Comparison of ENCODE assay signal across 25 cellular contexts in genomic region chr6:42511803-42512422, GRCh38. TPM values are rescaled to one million over a fixed set of nuclear protein-coding genes. Genes with fewer than 3 reads are reported as not detected.
DNase-seq lines count a peak whose midpoint lies in the region; ATAC-seq and TF ChIP-seq lines count a peak whose summit lies in the region.
"Had no signal": no experiment of that assay in that cellular context is flagged by ENCODE, and none has a peak within 500 bp of the region (broad histone marks: within the 10 kb centered on the region; RNA-seq: fewer than 3 reads in every experiment).

No MANE protein-coding gene starts in this region.

- no peaks in the 10 kb centered on the region for H3K9me2 ChIP-seq in Karpas-422 (replicated peaks; ENCODE audit: insufficient read depth, low read length)

- H3K4me1 Mint-ChIP-seq in MCF 10A (ENCODE audit: insufficient read depth, unreplicated experiment) = no peaks in the 10 kb centered on the region

- ATAC-seq in GM18873 (IDR thresholded peaks at IDR 0.05; ENCODE audit: low FRiP score, unreplicated experiment) = no peak
- ATAC-seq: activated CD4-positive, CD25-positive, alpha-beta regulatory T cell treated with anti-CD3 and anti-CD28 coated beads, Interleukin-2, amount 50 U/mL, for 24 hours; activated T-cell treated with anti-CD3 and anti-CD28 coated beads, Interleukin-2, amount 50 U/mL, for 4 hours; left ventricle myocardium superior had no signal

- TF ChIP-seq POLR2A in breast epithelium (IDR thresholded peaks at IDR 0.05) = no peak

- H3K4me3 Mint-ChIP-seq in MCF 10A (ENCODE audit: unreplicated experiment) = no peak overlapping the region
- H3K4me3 Mint-ChIP-seq: activated naive CD4-positive, alpha-beta T cell treated with anti-CD3 and anti-CD28 coated beads for 36 hours; activated T-cell treated with anti-CD3 and anti-CD28 coated beads, Interleukin-2, amount 50 U/mL, for 4 hours had no signal

- H3K9me3 Mint-ChIP-seq in MCF 10A (ENCODE audit: unreplicated experiment) = no peaks in the 10 kb centered on the region
- H3K9me3 Mint-ChIP-seq: activated naive CD4-positive, alpha-beta T cell treated with anti-CD3 and anti-CD28 coated beads for 36 hours; activated T-cell treated with anti-CD3 and anti-CD28 coated beads, Interleukin-2, amount 50 U/mL, for 4 hours had no signal

- H2AFZ ChIP-seq in Karpas-422 (ENCODE audit: low read length) = no peak overlapping the region

- CTCF ChIA-PET in MCF 10A (lab: Yijun Ruan, JAX) = interaction anchor here (0.6 to 2.2 kb wide), 3 partner anchors 11 to 95 kb away, joined by 4 to 13 read pairs (median 5); no protein-coding TSS in a partner anchor

- no peak overlapping the region for H3K27ac ChIP-seq in breast epithelium
- H3K27ac ChIP-seq in VCaP = peak overlapping the region; percentile 53
- no peak overlapping the region for H3K27ac ChIP-seq in Karpas-422 (ENCODE audit: low read length)
- H3K27ac ChIP-seq: esophagus muscularis mucosa, RWPE1 had no signal

- no peak overlapping the region for H3K4me3 ChIP-seq in breast epithelium
- H3K4me3 ChIP-seq in fibroblast of pulmonary artery (replicated peaks; ENCODE audit: low read depth, low read length) = no peak overlapping the region
- H3K4me3 ChIP-seq in Karpas-422 (ENCODE audit: low read length) = no peak overlapping the region
- H3K4me3 ChIP-seq: esophagus muscularis mucosa had no signal

- no peaks in the 10 kb centered on the region for H3K9me3 ChIP-seq in breast epithelium
- H3K9me3 ChIP-seq in Karpas-422 (ENCODE audit: low read length) = no peaks in the 10 kb centered on the region
- H3K9me3 ChIP-seq: esophagus muscularis mucosa had no signal

- no peaks in the 10 kb centered on the region for H4K20me1 ChIP-seq in Karpas-422 (ENCODE audit: insufficient read depth, low read depth, low read length)

- no TSS peak for BruUV-seq in MCF 10A (replicated peaks; lab: Mats Ljungman, UMichigan)

- no peak overlapping the region for H3K9ac ChIP-seq in Karpas-422 (ENCODE audit: low read length)

- TF ChIP-seq CTCF in MCF 10A (IDR thresholded peaks at IDR 0.05; ENCODE audit: unreplicated experiment) = no peak
- no peak for TF ChIP-seq CTCF in breast epithelium (IDR thresholded peaks at IDR 0.05)
- TF ChIP-seq CTCF in VCaP (conservative IDR thresholded peaks at IDR 0.05) = no peak
- TF ChIP-seq CTCF in fibroblast of pulmonary artery (IDR thresholded peaks at IDR 0.05; ENCODE audit: low read length, missing control alignments) = no peak

- DNase-seq in MCF 10A (ENCODE audit: unreplicated experiment) = peak; percentile 36
- no peak for DNase-seq in breast epithelium (ENCODE audit: low spot score in 2 of 2)
- peak; percentile 33 for DNase-seq in fibroblast of pulmonary artery (ENCODE audit: low read depth)
- peak; percentile 33 for DNase-seq in stromal cell of bone marrow (ENCODE audit: low read depth)
- no peak for DNase-seq in activated naive CD4-positive, alpha-beta T cell treated with Interleukin-2 at 50 U/mL for 16 hours
- no peak for DNase-seq in Karpas-422
- DNase-seq: 8988T; activated naive CD4-positive, alpha-beta T cell treated with anti-CD3 and anti-CD28 coated beads for 36 hours; activated T-cell treated with anti-CD3 and anti-CD28 coated beads, Interleukin-2, amount 50 U/mL, for 4 hours; amygdala; C1 segment of cervical spinal cord; effector CD4-positive, alpha-beta T cell; head of caudate nucleus; KG1; left ventricle myocardium superior; NCI-H1048; NCI-H2081; NCI-H510A; NK-92 treated with Interleukin-12 subunit alpha and Interleukin-12 subunit beta, amount 100 ng/mL, for 24 hours; T-helper 9 cell had no signal

- no peaks in the 10 kb centered on the region for H3K27me3 Mint-ChIP-seq in MCF 10A (ENCODE audit: insufficient read depth, unreplicated experiment)

- no peaks in the 10 kb centered on the region for H3K79me2 ChIP-seq in Karpas-422 (ENCODE audit: low read length)

- no peaks in the 10 kb centered on the region for H3K36me3 Mint-ChIP-seq in MCF 10A (ENCODE audit: insufficient read depth, unreplicated experiment)

- no peak overlapping the region for H3K27ac Mint-ChIP-seq in MCF 10A (ENCODE audit: low read depth, unreplicated experiment)
- H3K27ac Mint-ChIP-seq: activated naive CD4-positive, alpha-beta T cell treated with anti-CD3 and anti-CD28 coated beads for 36 hours had no signal

- H3K4me2 ChIP-seq in Karpas-422 (ENCODE audit: low read depth, low read length, poor library complexity, severe bottlenecking) = no peak overlapping the region

- intact Hi-C loops in MCF 10A (cut with micrococcal nuclease) = no loop called here
- intact Hi-C loops in breast epithelium (cut with DNase I; ENCODE audit: low total_unique reads) = no loop called here

- H3K27me3 ChIP-seq in breast epithelium (no peaks in the 10 kb centered on the region), Karpas-422 (ENCODE audit: low read length) (no peaks in the 10 kb centered on the region)
- H3K27me3 ChIP-seq: esophagus muscularis mucosa had no signal

- no peaks in the 10 kb centered on the region for H3K36me3 ChIP-seq in breast epithelium
- H3K36me3 ChIP-seq in Karpas-422 (ENCODE audit: insufficient read depth, low read length) = no peaks in the 10 kb centered on the region
- H3K36me3 ChIP-seq: esophagus muscularis mucosa had no signal

- POLR2A ChIA-PET in MCF 10A (lab: Yijun Ruan, JAX) = interaction anchor here (1.6 kb wide), 1 partner anchor 109 kb away, joined by 6 read pairs; no protein-coding TSS in a partner anchor

- H3K4me1 ChIP-seq in breast epithelium = no peaks in the 10 kb centered on the region
- H3K4me1 ChIP-seq in Karpas-422 (ENCODE audit: low read length) = peaks cover 52% of the 10 kb centered on the region
- H3K4me1 ChIP-seq: esophagus muscularis mucosa had no signal

RNA-seq across cellular contexts. Expression of gene UBR2, which starts 51.9 kb away (rescaled TPM):
- 20.1 and 23.2 TPM in 2 replicates for total RNA-seq in MCF 10A (2022)
- 10 to 100 TPM; 33.8 to 46.2 (median 33.8) TPM for total RNA-seq in breast epithelium
- total RNA-seq in Karpas-422 (2014; rRNA removed; shearing (Covaris generic); ENCODE audit: low replicate concordance) = 22.6 and 28.4 TPM in 2 replicates

Comparison
In these comparisons a context has a peak if more than half of its experiments do, and no peak if none do; other contexts are left out.
1. DNase-seq: peak in MCF 10A (single experiment), fibroblast of pulmonary artery (single experiment) and stromal cell of bone marrow (single experiment); none in breast epithelium (0 of 2), activated naive CD4-positive, alpha-beta T cell treated with Interleukin-2 at 50 U/mL for 16 hours (single experiment) and Karpas-422 (single experiment).